Comparison of ENCODE assay signal across 14 cellular contexts in the genomic region with DNA sequence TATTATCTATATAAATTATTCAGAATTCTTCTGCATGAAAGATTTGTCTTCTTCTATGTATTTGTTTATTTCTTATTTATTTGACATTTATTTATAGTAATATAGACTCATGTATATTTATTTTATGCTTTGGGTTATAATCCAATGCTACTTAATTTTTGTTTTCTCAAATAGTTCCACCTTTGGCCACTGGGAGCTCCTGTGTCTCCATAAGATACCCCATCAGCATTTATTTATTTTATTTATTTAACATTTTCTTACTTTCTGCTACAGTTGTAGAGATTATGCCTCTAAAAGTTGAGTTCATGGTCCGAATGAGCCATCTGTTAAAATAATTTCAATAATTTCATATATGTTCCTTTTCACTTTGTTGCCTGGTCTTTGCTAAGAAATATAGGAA.
DNase-seq lines count a peak whose midpoint lies in the region; ATAC-seq, FAIRE-seq and TF ChIP-seq lines count a peak whose summit lies in the region.
"Had no signal": no experiment of that assay in that cellular context is flagged by ENCODE, and none has a peak within 500 bp of the region (broad histone marks: within the 10 kb centered on the region; RNA-seq: fewer than 3 reads in every experiment).

No MANE protein-coding gene starts in this region.

- in situ Hi-C loops in astrocyte of the cerebellum (cut with HindIII; ENCODE audit: low sequenced_read_pairs), result no loop called here

- RAD21 ChIA-PET in HCT116 (lab: Charles Lee; ENCODE audit: low non-redundant PET in 1 of 2, low total read pairs in 2 of 2, uncharacterized antibody in 2 of 2, unreplicated experiment in 2 of 2), result no interaction called here

- TF ChIP-seq CTCF in AG04450 (IDR thresholded peaks at IDR 0.05; ENCODE audit: low read depth, low read length) (peak; percentile 45), HCT116 (IDR thresholded peaks at IDR 0.05 in 2 of 3, conservative IDR thresholded peaks at IDR 0.05 in 1 of 3; ENCODE audit: borderline replicate concordance in 1 of 3, insufficient read depth in 1 of 3, low read depth in 2 of 3, low read length in 2 of 3) (peak in 2 of 3 experiments; percentile 13 to 20; a peak in 2 of 6 replicates), astrocyte of the cerebellum (IDR thresholded peaks at IDR 0.05; ENCODE audit: low read depth, low read length, missing control alignments) (peak; percentile 49), keratinocyte (optimal IDR thresholded peaks at IDR 0.05 in 1 of 3, IDR thresholded peaks at IDR 0.05 in 1 of 3, conservative IDR thresholded peaks at IDR 0.05 in 1 of 3; ENCODE audit: extremely low read depth in 1 of 3, insufficient read depth in 2 of 3, low read length in 3 of 3) (peak in 2 of 3 experiments; percentile 17 to 23)

- no peaks in the 10 kb centered on the region for H3K9me3 ChIP-seq in AG04450 (ENCODE audit: control insufficient read depth, insufficient read depth, low read length)
- H3K9me3 ChIP-seq in HCT116 (ENCODE audit: control insufficient read depth in 1 of 2, insufficient read depth in 1 of 2, low read depth in 1 of 2, low read length in 2 of 2), result peaks cover 0 to 2% of the 10 kb centered on the region in 2 experiments; a peak in 1 of 4 replicates
- H3K9me3 ChIP-seq in keratinocyte (ENCODE audit: control insufficient read depth, low read depth, low read length), result no peaks in the 10 kb centered on the region

- H3K27ac ChIP-seq in AG04450 (ENCODE audit: low read depth, low read length), result no peak overlapping the region
- H3K27ac ChIP-seq in HCT116 (ENCODE audit: low read depth, low read length), result no peak overlapping the region
- H3K27ac ChIP-seq in keratinocyte (ENCODE audit: control insufficient read depth, insufficient read depth, low read length), result no peak overlapping the region

- no peaks in the 10 kb centered on the region for H3K36me3 ChIP-seq in HCT116 (ENCODE audit: control insufficient read depth in 1 of 2, insufficient read depth in 2 of 2, low read length in 2 of 2)
- H3K36me3 ChIP-seq in keratinocyte (ENCODE audit: control insufficient read depth in 2 of 2, extremely low read depth in 1 of 2, insufficient read depth in 2 of 2, low read length in 2 of 2), result no peaks in the 10 kb centered on the region

- H3K4me1 Mint-ChIP-seq in activated naive CD4-positive, alpha-beta T cell treated with anti-CD3 and anti-CD28 coated beads for 36 hours (ENCODE audit: low read depth), result no peaks in the 10 kb centered on the region
- H3K4me1 Mint-ChIP-seq: central memory CD8-positive, alpha-beta T cell had no signal

- H3K4me2 ChIP-seq in HCT116 (ENCODE audit: low read length) (no peak overlapping the region), keratinocyte (ENCODE audit: control insufficient read depth, extremely low read depth, insufficient read depth, low read depth, low read length) (no peak overlapping the region)

- no peak overlapping the region for H3K4me3 Mint-ChIP-seq in activated naive CD4-positive, alpha-beta T cell treated with anti-CD3 and anti-CD28 coated beads for 36 hours
- H3K4me3 Mint-ChIP-seq: activated T-helper 1 cell treated with anti-CD3 and anti-CD28 coated beads, Interleukin-12 subunit alpha, Interleukin-12 subunit beta, Interleukin-2, Interleukin-4 antibody, amounts not matched to agents 30 ng/mL and 10 ng/mL and 1 ng/mL, durations not matched to agents 14 hours and 24 hours and 36 hours; CD4-positive, alpha-beta T cell; central memory CD8-positive, alpha-beta T cell had no signal

- H2AFZ ChIP-seq in HCT116 (ENCODE audit: low read depth, low read length, poor library complexity, severe bottlenecking), result no peak overlapping the region
- no peak overlapping the region for H2AFZ ChIP-seq in keratinocyte (ENCODE audit: control insufficient read depth, low read length)

- H4K20me1 ChIP-seq in HCT116 (ENCODE audit: insufficient read depth), result no peaks in the 10 kb centered on the region
- no peaks in the 10 kb centered on the region for H4K20me1 ChIP-seq in keratinocyte (ENCODE audit: control insufficient read depth, extremely low read depth, insufficient read depth, low read length)

- TF ChIP-seq RAD21 in HCT116 (IDR thresholded peaks at IDR 0.05; ENCODE audit: low read depth), result no peak; the same call in 1 of the 2 replicates

- POLR2A ChIA-PET in AG04450 (lab: Yijun Ruan, JAX) (no interaction called here), HCT116 (lab: Charles Lee) (no interaction called here)

- no TSS peak for BruUV-seq in HCT116 (replicated peaks; lab: Mats Ljungman, UMichigan)

- no peaks in the 10 kb centered on the region for H3K27me3 Mint-ChIP-seq in activated naive CD4-positive, alpha-beta T cell treated with anti-CD3 and anti-CD28 coated beads for 36 hours (ENCODE audit: low read depth)
- H3K27me3 Mint-ChIP-seq: CD4-positive, alpha-beta T cell; central memory CD8-positive, alpha-beta T cell had no signal

- H3K36me3 Mint-ChIP-seq in activated naive CD4-positive, alpha-beta T cell treated with anti-CD3 and anti-CD28 coated beads for 36 hours (ENCODE audit: low read depth), result no peaks in the 10 kb centered on the region

- H3K79me2 ChIP-seq in HCT116 (ENCODE audit: insufficient read depth, low read length), result no peaks in the 10 kb centered on the region
- H3K79me2 ChIP-seq in keratinocyte (ENCODE audit: control insufficient read depth, insufficient read depth, low read length), result no peaks in the 10 kb centered on the region

- FAIRE-seq in keratinocyte (lab: Jason Lieb, UNC), result no peak
- FAIRE-seq: GM12891 had no signal

- H3K9me3 Mint-ChIP-seq in activated naive CD4-positive, alpha-beta T cell treated with anti-CD3 and anti-CD28 coated beads for 36 hours, result no peaks in the 10 kb centered on the region
- H3K9me3 Mint-ChIP-seq: activated T-helper 1 cell treated with anti-CD3 and anti-CD28 coated beads, Interleukin-12 subunit alpha, Interleukin-12 subunit beta, Interleukin-2, Interleukin-4 antibody, amounts not matched to agents 30 ng/mL and 10 ng/mL and 1 ng/mL, durations not matched to agents 14 hours and 24 hours and 36 hours; CD4-positive, alpha-beta T cell had no signal

- H3K9me2 ChIP-seq in HCT116 (ENCODE audit: insufficient read depth), result no peaks in the 10 kb centered on the region; the same call in 1 of the 2 replicates

- no peak for ATAC-seq in HCT116

- TF ChIP-seq POLR2A in HCT116 (IDR thresholded peaks at IDR 0.05; ENCODE audit: borderline replicate concordance, extremely low read depth, insufficient read depth, insufficient read length), result no peak

- H3K27me3 ChIP-seq in AG04450 (ENCODE audit: control insufficient read depth, insufficient read depth, low read length) (no peaks in the 10 kb centered on the region), HCT116 (ENCODE audit: insufficient read depth, low read length) (no peaks in the 10 kb centered on the region), keratinocyte (ENCODE audit: control insufficient read depth, extremely low read depth, insufficient read depth, low read length) (no peaks in the 10 kb centered on the region)

- H3K4me1 ChIP-seq in HCT116 (ENCODE audit: control insufficient read depth in 1 of 2, insufficient read depth in 2 of 2, low read length in 2 of 2) (peaks cover 0 to 6% of the 10 kb centered on the region in 2 experiments; a peak in 1 of 4 replicates), keratinocyte (ENCODE audit: control insufficient read depth, extremely low read depth, insufficient read depth, low read length) (no peaks in the 10 kb centered on the region)

- H3K4me3 ChIP-seq in AG04450 (ENCODE audit: low read depth, low read length) (no peak overlapping the region), HCT116 (replicated peaks in 1 of 2; ENCODE audit: low read depth in 1 of 2, low read length in 2 of 2) (no peak overlapping the region), astrocyte of the cerebellum (ENCODE audit: low read depth, low read length) (no peak overlapping the region), keratinocyte (ENCODE audit: control insufficient read depth in 2 of 3, extremely low read depth in 1 of 3, insufficient read depth in 2 of 3, low read depth in 1 of 3, low read length in 3 of 3) (no peak overlapping the region)

- intact Hi-C loops in HCT116 (cut with micrococcal nuclease), result no loop called here
- intact Hi-C loops in activated naive CD4-positive, alpha-beta T cell treated with anti-CD3 and anti-CD28 coated beads for 36 hours (cut with micrococcal nuclease), result no loop called here

- DNase-seq in AG04450 (ENCODE audit: low read depth, low spot score) (no peak), HCT116 (ENCODE audit: low read depth, low spot score) (no peak), astrocyte of the cerebellum (ENCODE audit: low read depth) (no peak), keratinocyte (ENCODE audit: low read depth, low spot score) (no peak), mucosa of gallbladder (ENCODE audit: low spot score) (no peak), NCI-H1048 (lab: John Stamatoyannopoulos, UW) (no peak), T-helper 2 cell (no peak)
- DNase-seq in activated naive CD4-positive, alpha-beta T cell treated with anti-CD3 and anti-CD28 coated beads for 36 hours, result no peak
- DNase-seq: CD4-positive, alpha-beta T cell; head of caudate nucleus; NCI-H1930 had no signal

- dilution Hi-C loops in keratinocyte (cut with MboI; ENCODE audit: extremely low pct_ligation_motif_present, low sequenced_read_pairs), result no loop called here

- CTCF ChIA-PET in AG04450 (lab: Charles Lee), result no interaction called here
- CTCF ChIA-PET in HCT116 (lab: Charles Lee), result no interaction called here
- CTCF ChIA-PET in activated naive CD4-positive, alpha-beta T cell treated with anti-CD3 and anti-CD28 coated beads for 36 hours (lab: Charles Lee), result interaction anchor here (0.7 kb wide), 1 partner anchor 141 kb away, joined by 3 read pairs; no protein-coding TSS in a partner anchor

- no peak overlapping the region for H3K27ac Mint-ChIP-seq in activated naive CD4-positive, alpha-beta T cell treated with anti-CD3 and anti-CD28 coated beads for 36 hours
- H3K27ac Mint-ChIP-seq: activated T-helper 1 cell treated with anti-CD3 and anti-CD28 coated beads, Interleukin-12 subunit alpha, Interleukin-12 subunit beta, Interleukin-2, Interleukin-4 antibody, amounts not matched to agents 30 ng/mL and 10 ng/mL and 1 ng/mL, durations not matched to agents 14 hours and 24 hours and 36 hours; CD4-positive, alpha-beta T cell had no signal

- H3K9me1 ChIP-seq in keratinocyte (ENCODE audit: control insufficient read depth, extremely low read depth, insufficient read depth, low read length), result no peaks in the 10 kb centered on the region

- H3K9ac ChIP-seq in HCT116 (ENCODE audit: low read length) (no peak overlapping the region), keratinocyte (ENCODE audit: control insufficient read depth, extremely low read depth, insufficient read depth, low read length) (no peak overlapping the region)

TF ChIP-seq in HCT116, 20 proteins besides CTCF, POLR2A, EP300 and RAD21 (continues in another document):
- no peak for TF ChIP-seq ZFX (IDR thresholded peaks at IDR 0.05)
- no peak for TF ChIP-seq EZH2phosphoT487 (IDR thresholded peaks at IDR 0.05; ENCODE audit: borderline replicate concordance)
- TF ChIP-seq EZH2 (IDR thresholded peaks at IDR 0.05), result no peak
- no peak for TF ChIP-seq SIN3A (IDR thresholded peaks at IDR 0.05; ENCODE audit: low read depth)
- no peak for TF ChIP-seq FOSL1 (IDR thresholded peaks at IDR 0.05; ENCODE audit: low read depth)
- no peak for TF ChIP-seq YY1 (IDR thresholded peaks at IDR 0.05; ENCODE audit: extremely low read depth, insufficient replicate concordance, low read depth, low read length)
- no peak for TF ChIP-seq CBX3 (IDR thresholded peaks at IDR 0.05; ENCODE audit: low read depth)
